ENCODE assay signal across 15 cellular contexts in genomic region chr10:22615101-22615500, GRCh38.
A peak's percentile ranks its signal among the peaks of the same experiment; 100 is the strongest.
DNase-seq lines count a peak whose midpoint lies in the region; ATAC-seq and TF ChIP-seq lines count a peak whose summit lies in the region.
"Had no signal": no experiment of that assay in that cellular context is flagged by ENCODE, and none has a peak within 500 bp of the region (broad histone marks: within the 10 kb centered on the region; RNA-seq: fewer than 3 reads in every experiment).

No MANE protein-coding gene starts in this region.

- H3K36me3 Mint-ChIP-seq in CD4-positive, alpha-beta T cell (ENCODE audit: low read depth) = peaks cover 19% of the 10 kb centered on the region
- H3K36me3 Mint-ChIP-seq in activated T-helper 17 cell treated with anti-CD3 and anti-CD28 coated beads, Interleukin-2, amount 50 U/mL, for 72 hours (ENCODE audit: low read depth) = peaks cover 24% of the 10 kb centered on the region
- H3K36me3 Mint-ChIP-seq in naive thymus-derived CD4-positive, alpha-beta T cell = peaks cover 1 to 22% (median 2%) of the 10 kb centered on the region in 5 donors

- CTCF ChIA-PET in CD4-positive, alpha-beta T cell (lab: Charles Lee) = interaction anchor here (1.4 to 5.1 kb wide), 3 partner anchors 11 to 40 kb away, joined by 5 to 17 read pairs (median 7); no protein-coding TSS in a partner anchor
- CTCF ChIA-PET in naive thymus-derived CD4-positive, alpha-beta T cell (lab: Charles Lee) = interaction anchor here (1.6 kb wide), 2 partner anchors 9 to 15 kb away, joined by 4 read pairs; no protein-coding TSS in a partner anchor

- peak overlapping the region; percentile 58 for H3K4me3 Mint-ChIP-seq in CD4-positive, alpha-beta T cell
- H3K4me3 Mint-ChIP-seq in activated T-helper 17 cell treated with anti-CD3 and anti-CD28 coated beads, Interleukin-2, amount 50 U/mL, for 72 hours = peak overlapping the region; percentile 74
- H3K4me3 Mint-ChIP-seq in naive thymus-derived CD4-positive, alpha-beta T cell = peak overlapping the region in 6 of 10 donors; percentile 5 to 72 (median 26)

- no peaks in the 10 kb centered on the region for H3K9me3 ChIP-seq in CD4-positive, alpha-beta T cell (ENCODE audit: control insufficient read depth, low read length)
- no peaks in the 10 kb centered on the region for H3K9me3 ChIP-seq in naive thymus-derived CD4-positive, alpha-beta T cell (ENCODE audit: control insufficient read depth in 2 of 3, low read length in 3 of 3)
- H3K9me3 ChIP-seq: HAP-1, sigmoid colon had no signal

- H3K4me3 ChIP-seq in HL-60 (replicated peaks; ENCODE audit: insufficient read depth, low read length) = no peak overlapping the region
- H3K4me3 ChIP-seq in naive thymus-derived CD4-positive, alpha-beta T cell (ENCODE audit: low read length) = no peak overlapping the region
- H3K4me3 ChIP-seq: HAP-1, PC-9, SK-N-MC had no signal

- H3K27ac ChIP-seq in CD4-positive, alpha-beta T cell (ENCODE audit: low read depth, low read length) = no peak overlapping the region
- H3K27ac ChIP-seq in HL-60 (replicated peaks) = peak overlapping the region; percentile 80
- H3K27ac ChIP-seq in naive thymus-derived CD4-positive, alpha-beta T cell (ENCODE audit: low read depth, low read length) = peak overlapping the region; percentile 4
- H3K27ac ChIP-seq: PC-9, SK-N-MC had no signal

- H3K27me3 Mint-ChIP-seq in CD4-positive, alpha-beta T cell = no peaks in the 10 kb centered on the region
- H3K27me3 Mint-ChIP-seq in activated T-helper 17 cell treated with anti-CD3 and anti-CD28 coated beads, Interleukin-2, amount 50 U/mL, for 72 hours = no peaks in the 10 kb centered on the region
- H3K27me3 Mint-ChIP-seq in naive thymus-derived CD4-positive, alpha-beta T cell = no peaks in the 10 kb centered on the region

- no peaks in the 10 kb centered on the region for H3K9me3 Mint-ChIP-seq in CD4-positive, alpha-beta T cell
- H3K9me3 Mint-ChIP-seq in activated T-helper 17 cell treated with anti-CD3 and anti-CD28 coated beads, Interleukin-2, amount 50 U/mL, for 72 hours = no peaks in the 10 kb centered on the region
- H3K9me3 Mint-ChIP-seq in naive thymus-derived CD4-positive, alpha-beta T cell = peaks cover 0 to 1% (median 0%) of the 10 kb centered on the region in 11 donors

- no peak for ATAC-seq in CD4-positive, alpha-beta T cell (ENCODE audit: poor library complexity)
- no peak for ATAC-seq in activated T-helper 17 cell treated with anti-CD3 and anti-CD28 coated beads, Interleukin-2, amount 50 U/mL, for 72 hours (replicated peaks)
- ATAC-seq in naive thymus-derived CD4-positive, alpha-beta T cell = no peak
- ATAC-seq in HG02852 (IDR thresholded peaks at IDR 0.05; ENCODE audit: unreplicated experiment) = no peak

- no peaks in the 10 kb centered on the region for H3K27me3 ChIP-seq in CD4-positive, alpha-beta T cell (ENCODE audit: control insufficient read depth, insufficient read depth, low read length)
- no peaks in the 10 kb centered on the region for H3K27me3 ChIP-seq in HL-60 (ENCODE audit: insufficient read depth, poor library complexity, severe bottlenecking)
- no peaks in the 10 kb centered on the region for H3K27me3 ChIP-seq in naive thymus-derived CD4-positive, alpha-beta T cell (ENCODE audit: control insufficient read depth in 2 of 2, insufficient read depth in 2 of 2, low read length in 2 of 2)
- H3K27me3 ChIP-seq: sigmoid colon had no signal

- peaks cover 98% of the 10 kb centered on the region for H3K4me1 Mint-ChIP-seq in CD4-positive, alpha-beta T cell (ENCODE audit: low read depth)
- peaks cover 59% of the 10 kb centered on the region for H3K4me1 Mint-ChIP-seq in activated T-helper 17 cell treated with anti-CD3 and anti-CD28 coated beads, Interleukin-2, amount 50 U/mL, for 72 hours
- H3K4me1 Mint-ChIP-seq in naive thymus-derived CD4-positive, alpha-beta T cell = peaks cover 75 to 100% (median 96%) of the 10 kb centered on the region in 7 donors

- POLR2A ChIA-PET in CD4-positive, alpha-beta T cell (lab: Charles Lee) = interaction anchor here (1.1 to 6.9 kb wide), 6 partner anchors 9 to 99 kb away, joined by 4 to 49 read pairs (median 18); partner anchors contain the start of gene PIP4K2A
- POLR2A ChIA-PET in naive thymus-derived CD4-positive, alpha-beta T cell (lab: Charles Lee) = interaction anchor here (0.9 to 1.4 kb wide), 3 partner anchors 10 to 99 kb away, joined by 4 to 7 read pairs (median 5); no protein-coding TSS in a partner anchor

- intact Hi-C loops in CD4-positive, alpha-beta T cell (cut with DNase I, micrococcal nuclease) = no loop called here
- intact Hi-C loops in naive thymus-derived CD4-positive, alpha-beta T cell (cut with micrococcal nuclease) = no loop called here
- intact Hi-C loops in head of caudate nucleus (cut with DNase I) = loop anchor here (5.0 kb wide), 1 partner anchor 97 kb away; the partner anchor contains the start of gene PIP4K2A

- TF ChIP-seq CTCF in CD4-positive, alpha-beta T cell (IDR thresholded peaks at IDR 0.05) = no peak
- no peak for TF ChIP-seq CTCF in HL-60 (IDR thresholded peaks at IDR 0.05; ENCODE audit: insufficient read depth, low read length)

- peaks cover 77 to 98% of the 10 kb centered on the region in 2 donors for H3K4me1 ChIP-seq in naive thymus-derived CD4-positive, alpha-beta T cell (ENCODE audit: control insufficient read depth in 2 of 2, insufficient read depth in 2 of 2, low read length in 2 of 2)

- H3K36me3 ChIP-seq in naive thymus-derived CD4-positive, alpha-beta T cell (ENCODE audit: control insufficient read depth in 2 of 3, insufficient read depth in 3 of 3, low read length in 3 of 3) = no peaks in the 10 kb centered on the region
- H3K36me3 ChIP-seq: HAP-1, sigmoid colon had no signal

- H3K27ac Mint-ChIP-seq in CD4-positive, alpha-beta T cell = peak overlapping the region; percentile 98
- H3K27ac Mint-ChIP-seq in activated T-helper 17 cell treated with anti-CD3 and anti-CD28 coated beads, Interleukin-2, amount 50 U/mL, for 72 hours = peak overlapping the region; percentile 95
- H3K27ac Mint-ChIP-seq in naive thymus-derived CD4-positive, alpha-beta T cell = peak overlapping the region in 7 of 9 donors; percentile 49 to 94 (median 89)

- DNase-seq in CD4-positive, alpha-beta T cell = no peak
- DNase-seq in HL-60 (ENCODE audit: low read depth in 1 of 2, low spot score in 1 of 2) (no peak), GOT3 (lab: John Stamatoyannopoulos, UW) (no peak), head of caudate nucleus (no peak), NCI-H1694 (lab: John Stamatoyannopoulos, UW) (no peak)
- no peak for DNase-seq in naive thymus-derived CD4-positive, alpha-beta T cell
- DNase-seq: activated CD8-positive, alpha-beta memory T cell treated with anti-CD3 and anti-CD28 coated beads, Interleukin-2, amount 50 U/mL, for 4 hours; DMS79; NCI-H187 had no signal
